22 cellular contexts compared by ENCODE assay signal in the genomic region with DNA sequence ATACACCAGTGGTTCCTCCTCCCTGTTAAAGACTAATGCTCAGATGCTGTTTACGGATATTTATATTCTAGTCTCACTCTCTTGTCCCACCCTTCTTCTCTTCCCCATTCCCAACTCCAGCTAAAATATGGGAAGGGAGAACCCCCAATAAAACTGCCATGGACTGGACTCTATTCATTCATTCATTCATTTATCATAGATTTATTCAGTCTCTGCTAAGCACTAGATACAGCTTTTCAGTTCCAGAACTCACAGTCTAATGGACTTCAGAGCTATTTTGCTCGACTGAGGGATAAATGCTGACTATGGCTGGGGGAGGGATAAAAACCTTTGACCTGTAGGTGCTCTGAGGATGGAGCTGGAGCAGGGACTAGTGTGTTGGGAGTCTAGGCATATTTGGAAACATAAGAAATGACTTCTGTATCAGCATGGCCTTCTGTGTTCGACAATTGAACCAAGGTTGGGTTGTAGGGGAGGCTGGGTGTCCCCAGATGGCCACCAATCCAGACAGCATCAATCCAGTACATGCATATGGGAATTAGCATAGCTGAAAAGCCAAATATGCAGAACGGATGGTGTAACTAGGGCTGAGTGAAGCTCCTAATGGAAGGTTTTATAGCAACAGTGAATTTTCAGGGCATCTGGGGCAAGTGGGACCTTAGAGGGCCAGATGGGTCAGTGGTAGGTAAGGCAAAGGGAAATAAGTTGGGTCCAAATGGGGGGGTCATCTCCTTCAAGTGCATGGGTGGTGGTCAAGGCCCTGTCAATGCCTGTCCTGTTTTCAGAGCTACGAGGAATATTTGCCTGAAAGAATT. TPM values are rescaled to one million over a fixed set of nuclear protein-coding genes. Genes with fewer than 3 reads are reported as not detected.
DNase-seq lines count a peak whose midpoint lies in the region; ATAC-seq and TF ChIP-seq lines count a peak whose summit lies in the region.
"Had no signal": no experiment of that assay in that cellular context is flagged by ENCODE, and none has a peak within 500 bp of the region (broad histone marks: within the 10 kb centered on the region; RNA-seq: fewer than 3 reads in every experiment).

No MANE protein-coding gene starts in this region.

- H3K4me3 ChIP-seq in naive thymus-derived CD4-positive, alpha-beta T cell (ENCODE audit: low read length): no peak overlapping the region
- H3K4me3 ChIP-seq: SJCRH30 had no signal

- peak overlapping the region; percentile 83 for H3K27ac Mint-ChIP-seq in activated naive CD4-positive, alpha-beta T cell treated with anti-CD3 and anti-CD28 coated beads, Interleukin-2, amount 50 U/mL, for 24 hours
- H3K27ac Mint-ChIP-seq in activated naive CD4-positive, alpha-beta T cell treated with anti-CD3 and anti-CD28 coated beads, Interleukin-2, amount 10 ng/mL, durations not matched to agents 7 days and 5 days: no peak overlapping the region
- H3K27ac Mint-ChIP-seq in chondrocyte (ENCODE audit: unreplicated experiment): no peak overlapping the region
- H3K27ac Mint-ChIP-seq in naive thymus-derived CD4-positive, alpha-beta T cell: peak overlapping the region in 8 of 9 donors; percentile 85 to 99 (median 92)
- H3K27ac Mint-ChIP-seq in stimulated activated naive CD8-positive, alpha-beta T cell treated with anti-CD3 and anti-CD28 coated beads, Interleukin-15, amount 100 ng/mL, for 72 hours: peak overlapping the region; percentile 20 to 47
- H3K27ac Mint-ChIP-seq: IgD-negative memory B cell had no signal

- H3K36me3 ChIP-seq in naive thymus-derived CD4-positive, alpha-beta T cell (ENCODE audit: control insufficient read depth in 2 of 3, insufficient read depth in 3 of 3, low read length in 3 of 3): peaks cover 0 to 6% (median 0%) of the 10 kb centered on the region in 3 experiments
- H3K36me3 ChIP-seq: SJCRH30 had no signal

- CTCF ChIA-PET in activated naive CD4-positive, alpha-beta T cell treated with anti-CD3 and anti-CD28 coated beads, Interleukin-2, amount 10 ng/mL, durations not matched to agents 7 days and 5 days (lab: Charles Lee): interaction anchor here (1.1 to 5.3 kb wide), 8 partner anchors 8 to 162 kb away, joined by 3 to 29 read pairs (median 8); a partner anchor contains a TSS
- CTCF ChIA-PET in naive thymus-derived CD4-positive, alpha-beta T cell (lab: Charles Lee): interaction anchor here (0.6 to 3.8 kb wide), 14 partner anchors 9 to 506 kb away, joined by 3 to 19 read pairs (median 4); a partner anchor contains a TSS

- TF ChIP-seq CTCF in chondrocyte (IDR thresholded peaks at IDR 0.05): no peak

- H3K27me3 Mint-ChIP-seq in activated naive CD4-positive, alpha-beta T cell treated with anti-CD3 and anti-CD28 coated beads, Interleukin-2, amount 50 U/mL, for 24 hours: no peaks in the 10 kb centered on the region
- peaks cover 5% of the 10 kb centered on the region for H3K27me3 Mint-ChIP-seq in activated naive CD4-positive, alpha-beta T cell treated with anti-CD3 and anti-CD28 coated beads, Interleukin-2, amount 10 ng/mL, durations not matched to agents 7 days and 5 days
- no peaks in the 10 kb centered on the region for H3K27me3 Mint-ChIP-seq in chondrocyte (ENCODE audit: low read depth)
- no peaks in the 10 kb centered on the region for H3K27me3 Mint-ChIP-seq in naive thymus-derived CD4-positive, alpha-beta T cell
- H3K27me3 Mint-ChIP-seq in stimulated activated naive CD8-positive, alpha-beta T cell treated with anti-CD3 and anti-CD28 coated beads, Interleukin-15, amount 100 ng/mL, for 72 hours: no peaks in the 10 kb centered on the region
- H3K27me3 Mint-ChIP-seq: CD4-positive, alpha-beta memory T cell had no signal

- DNase-seq in activated naive CD4-positive, alpha-beta T cell treated with anti-CD3 and anti-CD28 coated beads, Interleukin-2, amount 10 ng/mL, durations not matched to agents 7 days and 5 days: no peak
- DNase-seq in chondrocyte (ENCODE audit: low spot score) (peak; percentile 4), NCI-H1092 (lab: John Stamatoyannopoulos, UW) (no peak)
- no peak for DNase-seq in naive thymus-derived CD4-positive, alpha-beta T cell
- no peak for DNase-seq in stimulated activated naive CD8-positive, alpha-beta T cell treated with anti-CD3 and anti-CD28 coated beads, Interleukin-15, amount 100 ng/mL, for 72 hours
- DNase-seq: CD4-positive, alpha-beta memory T cell; DND-41; GF-D8; HCEC 1CT; NCI-H1436 treated with DMSO at 0.1 percent for 48 hours; NCI-H2081; NCI-H226; NCI-H526; OCI-M1; RPMI8226; SJCRH30 had no signal

- ATAC-seq in naive thymus-derived CD4-positive, alpha-beta T cell: no peak
- ATAC-seq in stimulated activated naive CD8-positive, alpha-beta T cell treated with anti-CD3 and anti-CD28 coated beads, Interleukin-15, amount 100 ng/mL, for 72 hours: no peak
- ATAC-seq in GM21367 (IDR thresholded peaks at IDR 0.05; ENCODE audit: unreplicated experiment) (no peak), GM19395 (IDR thresholded peaks at IDR 0.05; ENCODE audit: unreplicated experiment) (no peak)

- H3K4me3 Mint-ChIP-seq in activated naive CD4-positive, alpha-beta T cell treated with anti-CD3 and anti-CD28 coated beads, Interleukin-2, amount 50 U/mL, for 24 hours: no peak overlapping the region
- H3K4me3 Mint-ChIP-seq in activated naive CD4-positive, alpha-beta T cell treated with anti-CD3 and anti-CD28 coated beads, Interleukin-2, amount 10 ng/mL, durations not matched to agents 7 days and 5 days: no peak overlapping the region
- no peak overlapping the region for H3K4me3 Mint-ChIP-seq in chondrocyte (ENCODE audit: unreplicated experiment)
- H3K4me3 Mint-ChIP-seq in naive thymus-derived CD4-positive, alpha-beta T cell: peak overlapping the region in 8 of 10 donors; percentile 8 to 70 (median 64)
- no peak overlapping the region for H3K4me3 Mint-ChIP-seq in stimulated activated naive CD8-positive, alpha-beta T cell treated with anti-CD3 and anti-CD28 coated beads, Interleukin-15, amount 100 ng/mL, for 72 hours
- H3K4me3 Mint-ChIP-seq: IgD-negative memory B cell had no signal

- H3K36me3 Mint-ChIP-seq in activated naive CD4-positive, alpha-beta T cell treated with anti-CD3 and anti-CD28 coated beads, Interleukin-2, amount 50 U/mL, for 24 hours: peaks cover 6% of the 10 kb centered on the region
- peaks cover 8% of the 10 kb centered on the region for H3K36me3 Mint-ChIP-seq in activated naive CD4-positive, alpha-beta T cell treated with anti-CD3 and anti-CD28 coated beads, Interleukin-2, amount 10 ng/mL, durations not matched to agents 7 days and 5 days
- peaks cover 8% of the 10 kb centered on the region for H3K36me3 Mint-ChIP-seq in chondrocyte (ENCODE audit: low read depth)
- H3K36me3 Mint-ChIP-seq in naive thymus-derived CD4-positive, alpha-beta T cell: peaks cover 0 to 8% (median 3%) of the 10 kb centered on the region in 5 donors

- no peaks in the 10 kb centered on the region for H3K9me3 ChIP-seq in naive thymus-derived CD4-positive, alpha-beta T cell (ENCODE audit: control insufficient read depth in 2 of 3, low read length in 3 of 3)
- H3K9me3 ChIP-seq: SJCRH30 had no signal

- POLR2A ChIA-PET in naive thymus-derived CD4-positive, alpha-beta T cell (lab: Charles Lee): interaction anchor here (0.5 to 16.8 kb wide), 7 partner anchors 20 to 188 kb away, joined by 3 to 508 read pairs (median 6); a partner anchor contains a TSS

- peak overlapping the region; percentile 52 for H3K27ac ChIP-seq in naive thymus-derived CD4-positive, alpha-beta T cell (ENCODE audit: low read depth, low read length)
- H3K27ac ChIP-seq: SJCRH30 had no signal

- no peaks in the 10 kb centered on the region for H3K9me3 Mint-ChIP-seq in activated naive CD4-positive, alpha-beta T cell treated with anti-CD3 and anti-CD28 coated beads, Interleukin-2, amount 50 U/mL, for 24 hours
- no peaks in the 10 kb centered on the region for H3K9me3 Mint-ChIP-seq in activated naive CD4-positive, alpha-beta T cell treated with anti-CD3 and anti-CD28 coated beads, Interleukin-2, amount 10 ng/mL, durations not matched to agents 7 days and 5 days
- H3K9me3 Mint-ChIP-seq in chondrocyte (ENCODE audit: low read depth): no peaks in the 10 kb centered on the region
- H3K9me3 Mint-ChIP-seq in naive thymus-derived CD4-positive, alpha-beta T cell: no peaks in the 10 kb centered on the region
- H3K9me3 Mint-ChIP-seq in stimulated activated naive CD8-positive, alpha-beta T cell treated with anti-CD3 and anti-CD28 coated beads, Interleukin-15, amount 100 ng/mL, for 72 hours: no peaks in the 10 kb centered on the region
- H3K9me3 Mint-ChIP-seq: CD4-positive, alpha-beta memory T cell had no signal

- no peaks in the 10 kb centered on the region for H3K27me3 ChIP-seq in naive thymus-derived CD4-positive, alpha-beta T cell (ENCODE audit: control insufficient read depth in 2 of 2, insufficient read depth in 2 of 2, low read length in 2 of 2)
- H3K27me3 ChIP-seq: SJCRH30 had no signal

- intact Hi-C loops in naive thymus-derived CD4-positive, alpha-beta T cell (cut with micrococcal nuclease): no loop called here

- H3K4me1 ChIP-seq in naive thymus-derived CD4-positive, alpha-beta T cell (ENCODE audit: control insufficient read depth in 2 of 2, insufficient read depth in 2 of 2, low read length in 2 of 2): peaks cover 0 to 45% of the 10 kb centered on the region in 2 donors
- H3K4me1 ChIP-seq: SJCRH30 had no signal

- peaks cover 69% of the 10 kb centered on the region for H3K4me1 Mint-ChIP-seq in activated naive CD4-positive, alpha-beta T cell treated with anti-CD3 and anti-CD28 coated beads, Interleukin-2, amount 50 U/mL, for 24 hours
- peaks cover 53% of the 10 kb centered on the region for H3K4me1 Mint-ChIP-seq in activated naive CD4-positive, alpha-beta T cell treated with anti-CD3 and anti-CD28 coated beads, Interleukin-2, amount 10 ng/mL, durations not matched to agents 7 days and 5 days
- H3K4me1 Mint-ChIP-seq in chondrocyte (ENCODE audit: low read depth): peaks cover 8% of the 10 kb centered on the region
- peaks cover 31 to 76% (median 68%) of the 10 kb centered on the region in 7 donors for H3K4me1 Mint-ChIP-seq in naive thymus-derived CD4-positive, alpha-beta T cell
- peaks cover 71% of the 10 kb centered on the region for H3K4me1 Mint-ChIP-seq in stimulated activated naive CD8-positive, alpha-beta T cell treated with anti-CD3 and anti-CD28 coated beads, Interleukin-15, amount 100 ng/mL, for 72 hours

RNA-seq across cellular contexts. Expression of a gene that starts 4.1 kb away (rescaled TPM):
- not detected in 3 replicates for total RNA-seq in chondrocyte
- total RNA-seq in naive thymus-derived CD4-positive, alpha-beta T cell: not detected
- not detected for polyA plus RNA-seq in naive thymus-derived CD4-positive, alpha-beta T cell
- total RNA-seq: A172; CD4-positive, alpha-beta memory T cell; LHCN-M2; SJCRH30 had no signal
- polyA plus RNA-seq: CD4-positive, alpha-beta memory T cell; IgD-negative memory B cell had no signal

RNA-seq across cellular contexts. Expression of a gene that starts 4.2 kb away (rescaled TPM):
- total RNA-seq in chondrocyte: not detected in 3 replicates
- total RNA-seq in naive thymus-derived CD4-positive, alpha-beta T cell: 100 to 1,000 TPM in 1 of 5 experiments, 10 to 100 TPM in 3, 1 to 10 TPM in 1; 2.6 to 171 (median 14.5) TPM
- 1 to 10 TPM; 2.7 to 5.1 TPM for polyA plus RNA-seq in naive thymus-derived CD4-positive, alpha-beta T cell
- total RNA-seq: A172 had no signal

RNA-seq across cellular contexts. Expression of a gene that starts 6.6 kb away (rescaled TPM):
- 9.4 to 15.8 TPM (median 10.0 TPM) in 3 replicates for total RNA-seq in chondrocyte
- total RNA-seq in naive thymus-derived CD4-positive, alpha-beta T cell: 10 to 100 TPM in 4 of 5 experiments, 1 to 10 TPM in 1; 8.9 to 24.3 (median 11.8) TPM
- 1 to 10 TPM; 6.0 to 6.4 TPM for polyA plus RNA-seq in naive thymus-derived CD4-positive, alpha-beta T cell

RNA-seq across cellular contexts. Expression of a gene that starts 17.1 kb away (rescaled TPM):
- total RNA-seq in chondrocyte: 50.6 to 59.2 TPM (median 55.2 TPM) in 3 replicates
- 100 to 1,000 TPM in 2 of 5 experiments, 10 to 100 TPM in 3; 64.1 to 131 (median 85.3) TPM for total RNA-seq in naive thymus-derived CD4-positive, alpha-beta T cell
- 100 to 1,000 TPM in 1 of 2 donors, 10 to 100 TPM in 1; 94.6 to 102 TPM for polyA plus RNA-seq in naive thymus-derived CD4-positive, alpha-beta T cell

RNA-seq across cellular contexts. Expression of a gene that starts 18.7 kb away (rescaled TPM):
- total RNA-seq in chondrocyte: not detected in 3 replicates
- not detected for total RNA-seq in naive thymus-derived CD4-positive, alpha-beta T cell
- not detected for polyA plus RNA-seq in naive thymus-derived CD4-positive, alpha-beta T cell
- total RNA-seq: CD4-positive, alpha-beta memory T cell; LHCN-M2; SJCRH30 had no signal
- polyA plus RNA-seq: IgD-negative memory B cell had no signal

Comparison
In these comparisons a context has a peak if more than half of its experiments do, and no peak if none do; other contexts are left out.
1. H3K27ac Mint-ChIP-seq: peak in activated naive CD4-positive, alpha-beta T cell treated with anti-CD3 and anti-CD28 coated beads, Interleukin-2, amount 50 U/mL, for 24 hours (single experiment), naive thymus-derived CD4-positive, alpha-beta T cell (8 of 9) and stimulated activated naive CD8-positive, alpha-beta T cell treated with anti-CD3 and anti-CD28 coated beads, Interleukin-15, amount 100 ng/mL, for 72 hours (2 of 2); none in activated naive CD4-positive, alpha-beta T cell treated with anti-CD3 and anti-CD28 coated beads, Interleukin-2, amount 10 ng/mL, durations not matched to agents 7 days and 5 days (single experiment) and chondrocyte (single experiment).
2. H3K4me3 Mint-ChIP-seq: peak in naive thymus-derived CD4-positive, alpha-beta T cell (8 of 10); none in activated naive CD4-positive, alpha-beta T cell treated with anti-CD3 and anti-CD28 coated beads, Interleukin-2, amount 50 U/mL, for 24 hours (single experiment), activated naive CD4-positive, alpha-beta T cell treated with anti-CD3 and anti-CD28 coated beads, Interleukin-2, amount 10 ng/mL, durations not matched to agents 7 days and 5 days (single experiment), chondrocyte (single experiment) and stimulated activated naive CD8-positive, alpha-beta T cell treated with anti-CD3 and anti-CD28 coated beads, Interleukin-15, amount 100 ng/mL, for 72 hours (0 of 2).